ENCODE assay signal across 8 cellular contexts in genomic region chr2:121285077-121285449, GRCh38. TPM values are rescaled to one million over a fixed set of nuclear protein-coding genes. Genes with fewer than 3 reads are reported as not detected.
DNase-seq lines count a peak whose midpoint lies in the region; ATAC-seq and TF ChIP-seq lines count a peak whose summit lies in the region.
"Had no signal": no experiment of that assay in that cellular context is flagged by ENCODE, and none has a peak within 500 bp of the region (broad histone marks: within the 10 kb centered on the region; RNA-seq: fewer than 3 reads in every experiment).

A gene with protein sequence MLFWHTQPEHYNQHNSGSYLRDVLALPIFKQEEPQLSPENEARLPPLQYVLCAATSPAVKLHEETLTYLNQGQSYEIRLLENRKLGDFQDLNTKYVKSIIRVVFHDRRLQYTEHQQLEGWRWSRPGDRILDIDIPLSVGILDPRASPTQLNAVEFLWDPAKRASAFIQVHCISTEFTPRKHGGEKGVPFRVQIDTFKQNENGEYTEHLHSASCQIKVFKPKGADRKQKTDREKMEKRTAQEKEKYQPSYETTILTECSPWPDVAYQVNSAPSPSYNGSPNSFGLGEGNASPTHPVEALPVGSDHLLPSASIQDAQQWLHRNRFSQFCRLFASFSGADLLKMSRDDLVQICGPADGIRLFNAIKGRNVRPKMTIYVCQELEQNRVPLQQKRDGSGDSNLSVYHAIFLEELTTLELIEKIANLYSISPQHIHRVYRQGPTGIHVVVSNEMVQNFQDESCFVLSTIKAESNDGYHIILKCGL (minus strand): TSS chr2:121285202. CDS start chr2:121285109, 93 bp downstream.

- 0 to 1% (median 1%) methylated on average over 12 to 51 of the region's 51 CpGs for WGBS in heart left ventricle, 4 donors
- 0 to 1% (median 1%) methylated on average over 34 to 51 of the region's 51 CpGs for WGBS in psoas muscle, 3 donors

- H3K4me1 ChIP-seq in heart left ventricle, result peaks cover 0 to 28% (median 6%) of the 10 kb centered on the region in 12 donors
- peaks cover 6% of the 10 kb centered on the region for H3K4me1 ChIP-seq in psoas muscle

- intact Hi-C loops in heart left ventricle (cut with DNase I), result no loop called here
- intact Hi-C loops in psoas muscle (cut with DNase I), result no loop called here

- peak within 1 kb of the TSS; percentile 89 for H3K27ac ChIP-seq in WERI-Rb-1
- H3K27ac ChIP-seq in heart left ventricle, result no peak within 1 kb of the TSS
- no peak within 1 kb of the TSS for H3K27ac ChIP-seq in psoas muscle
- H3K27ac ChIP-seq: SJSA1 had no signal

- H3K9me3 ChIP-seq in WERI-Rb-1 (ENCODE audit: severe bottlenecking), result no peaks in the 10 kb centered on the region
- H3K9me3 ChIP-seq in heart left ventricle, result no peaks in the 10 kb centered on the region
- no peaks in the 10 kb centered on the region for H3K9me3 ChIP-seq in psoas muscle
- H3K9me3 ChIP-seq: SJSA1 had no signal

- H3K36me3 ChIP-seq in WERI-Rb-1, result no peaks in the 10 kb centered on the region; the same call in none of the 2 replicates
- no peaks in the 10 kb centered on the region for H3K36me3 ChIP-seq in heart left ventricle
- no peaks in the 10 kb centered on the region for H3K36me3 ChIP-seq in psoas muscle (ENCODE audit: insufficient read depth in 1 of 2, low read depth in 1 of 2)
- H3K36me3 ChIP-seq: SJSA1 had no signal

- ATAC-seq in HG03565 (IDR thresholded peaks at IDR 0.05; ENCODE audit: unreplicated experiment) (peak; percentile 36), heart left ventricle (peak in 2 of 4 donors; percentile 16 to 32), psoas muscle (peak; percentile 36 to 52 (median 41)), GM18858 (IDR thresholded peaks at IDR 0.05; ENCODE audit: unreplicated experiment) (no peak), GM18868 (IDR thresholded peaks at IDR 0.05; ENCODE audit: unreplicated experiment) (no peak)

- H3K4me3 ChIP-seq in WERI-Rb-1 (ENCODE audit: low read depth, low read length) (peak within 1 kb of the TSS; percentile 81), heart left ventricle (peak within 1 kb of the TSS; percentile 26 to 61 (median 44)), psoas muscle (peak within 1 kb of the TSS; percentile 61)
- H3K4me3 ChIP-seq: SJSA1 had no signal

- H3K27me3 ChIP-seq in WERI-Rb-1 (ENCODE audit: insufficient read depth, low read depth, severe bottlenecking) (no peaks in the 10 kb centered on the region), heart left ventricle (peaks cover 0 to 43% (median 15%) of the 10 kb centered on the region in 9 donors), psoas muscle (ENCODE audit: insufficient read depth in 3 of 3, low read length in 2 of 3) (peaks cover 0 to 36% (median 12%) of the 10 kb centered on the region in 3 donors)

- DNase-seq in GM13976 (ENCODE audit: low spot score) (peak; percentile 62), WERI-Rb-1 (peak; percentile 69), heart left ventricle (no peak), psoas muscle (no peak)

- TF ChIP-seq POLR2A in heart left ventricle (IDR thresholded peaks at IDR 0.05), result no peak

- in situ Hi-C loops in GM13976 (cut with MboI; ENCODE audit: low sequenced_read_pairs, unreplicated experiment), result no loop called here

- TF ChIP-seq CTCF in GM13976 (IDR thresholded peaks at IDR 0.05; ENCODE audit: borderline replicate concordance, control extremely low read depth, extremely low read depth, insufficient read depth, missing control alignments), result no peak
- TF ChIP-seq CTCF in WERI-Rb-1 (IDR thresholded peaks at IDR 0.05; ENCODE audit: low read depth, low read length), result no peak
- TF ChIP-seq CTCF in heart left ventricle (IDR thresholded peaks at IDR 0.05), result no peak
- TF ChIP-seq CTCF in psoas muscle (IDR thresholded peaks at IDR 0.05), result no peak

RNA-seq across cellular contexts. Expression of the gene that starts here (rescaled TPM):
- total RNA-seq in heart left ventricle, result 1 to 10 TPM in 1 of 9 donors, under 1 TPM in 7, not detected in 1; 0.04 to 1.5 (median 0.21) TPM
- polyA plus RNA-seq in heart left ventricle, result under 1 TPM; 0.10 to 0.15 TPM
- 1 to 10 TPM in 1 of 4 donors, under 1 TPM in 3; 0.17 to 1.8 (median 0.64) TPM for total RNA-seq in psoas muscle
- polyA plus RNA-seq in psoas muscle, result 1 to 10 TPM in 1 of 3 donors, under 1 TPM in 2; 0.14 to 1.2 (median 0.53) TPM
- total RNA-seq: SJSA1 had no signal

Comparison
In these comparisons a context has a peak if more than half of its experiments do, and no peak if none do; other contexts are left out.
1. DNase-seq: peak in GM13976 (single experiment) and WERI-Rb-1 (single experiment); none in heart left ventricle (0 of 5) and psoas muscle (0 of 2).
2. ATAC-seq: peak in HG03565 (single experiment) and psoas muscle (4 of 4); none in GM18858 (single experiment) and GM18868 (single experiment).
3. Peak in every context shown above with its lines, with median percentiles within 50 percentile points of each other: H3K4me3 ChIP-seq.